15 cellular contexts compared by ENCODE assay signal in genomic region chr6:99605074-99605726, GRCh38. TPM values are rescaled to one million over a fixed set of nuclear protein-coding genes. Genes with fewer than 3 reads are reported as not detected.
DNase-seq lines count a peak whose midpoint lies in the region; ATAC-seq, FAIRE-seq and TF ChIP-seq lines count a peak whose summit lies in the region.
"Had no signal": no experiment of that assay in that cellular context is flagged by ENCODE, and none has a peak within 500 bp of the region (broad histone marks: within the 10 kb centered on the region; RNA-seq: fewer than 3 reads in every experiment).

No MANE protein-coding gene starts in this region.

- peak; percentile 27; the same call in 1 of the 2 replicates for TF ChIP-seq CTCF in HepG2 (CRISPR knock-in tag; IDR thresholded peaks at IDR 0.05)
- peak in 1 of 4 donors; percentile 6 for TF ChIP-seq CTCF in right lobe of liver (IDR thresholded peaks at IDR 0.05)
- TF ChIP-seq CTCF in GM12878 (IDR thresholded peaks at IDR 0.05 in 2 of 3, conservative IDR thresholded peaks at IDR 0.05 in 1 of 3; ENCODE audit: control insufficient read depth in 2 of 3, extremely low read depth in 1 of 3, insufficient read depth in 1 of 3, low read depth in 3 of 3, low read length in 3 of 3): peak in 2 of 3 experiments; percentile 2 to 23; a peak in 1 of 6 replicates
- TF ChIP-seq CTCF in type B pancreatic cell (conservative IDR thresholded peaks at IDR 0.05): peak; percentile 33
- no peak for TF ChIP-seq CTCF in tibial nerve (IDR thresholded peaks at IDR 0.05)

- CTCF ChIA-PET in HepG2 (lab: Yijun Ruan, JAX; ENCODE audit: low intra/inter-chr PET ratio, low total read pairs): no interaction called here
- CTCF ChIA-PET in GM12878 (lab: Yijun Ruan, JAX): interaction anchor here (0.7 to 1.1 kb wide), 3 partner anchors 16 to 39 kb away, joined by 3 read pairs; no protein-coding TSS in a partner anchor

- SMC1A ChIA-PET in GM12878 (lab: Charles Lee; ENCODE audit: uncharacterized antibody, unreplicated experiment): no interaction called here

- in situ Hi-C loops in HepG2 (cut with HindIII; ENCODE audit: extremely low pct_ligation_motif_present, low pct_unique_long_range_greater_than_20kb): no loop called here
- in situ Hi-C loops in GM12878 (cut with MboI): no loop called here

- TF ChIP-seq RAD21 in HepG2 (CRISPR knock-in tag; IDR thresholded peaks at IDR 0.05): no peak
- TF ChIP-seq RAD21 in GM12878 (IDR thresholded peaks at IDR 0.05; ENCODE audit: insufficient read depth, low read depth, low read length): no peak

- no peak for TF ChIP-seq POLR2A in HepG2 (IDR thresholded peaks at IDR 0.05; ENCODE audit: insufficient read depth in 1 of 2, low read depth in 2 of 2, low read length in 2 of 2)
- TF ChIP-seq POLR2A in right lobe of liver (IDR thresholded peaks at IDR 0.05): no peak
- TF ChIP-seq POLR2A in GM12878 (IDR thresholded peaks at IDR 0.05; ENCODE audit: low read depth, low read length): no peak
- no peak for TF ChIP-seq POLR2A in tibial nerve (IDR thresholded peaks at IDR 0.05)

- DNase-seq in HepG2 (ENCODE audit: low spot score) (no peak), right lobe of liver (no peak), GM12878 (ENCODE audit: low read depth, low spot score) (no peak), naive B cell (no peak), type B pancreatic cell (ENCODE audit: extremely low spot score, unreplicated experiment) (no peak), NCI-H146 (lab: John Stamatoyannopoulos, UW) (no peak), tibial nerve (ENCODE audit: low spot score in 2 of 2) (no peak), HCEC 1CT (no peak)
- DNase-seq: activated CD4-positive, alpha-beta memory T cell treated with anti-CD3 and anti-CD28 coated beads, Interleukin-2, amount 10 ng/mL, durations not matched to agents 7 days and 5 days; kidney glomerular epithelial cell; NCI-H1694 had no signal

- H3K4me1 ChIP-seq in HepG2 (ENCODE audit: insufficient read depth, low read length) (peaks cover 21% of the 10 kb centered on the region), right lobe of liver (peaks cover 0 to 22% (median 5%) of the 10 kb centered on the region in 4 donors), GM12878 (ENCODE audit: control insufficient read depth, insufficient read depth, low read length) (peaks cover 6% of the 10 kb centered on the region), tibial nerve (peaks cover 0 to 66% (median 22%) of the 10 kb centered on the region in 4 donors)

- H3K27me3 Mint-ChIP-seq in naive B cell: peaks cover 75 to 90% (median 79%) of the 10 kb centered on the region in 3 donors
- peaks cover 97% of the 10 kb centered on the region for H3K27me3 Mint-ChIP-seq in type B pancreatic cell

- no peak for TF ChIP-seq EP300 in HepG2 (IDR thresholded peaks at IDR 0.05; ENCODE audit: low read depth in 2 of 2, low read length in 2 of 2)
- TF ChIP-seq EP300 in HepG2 (CRISPR knock-in tag; IDR thresholded peaks at IDR 0.05; ENCODE audit: borderline replicate concordance): no peak
- TF ChIP-seq EP300 in GM12878 (IDR thresholded peaks at IDR 0.05; ENCODE audit: borderline replicate concordance in 1 of 2, control insufficient read depth in 1 of 2, low read depth in 2 of 2, low read length in 2 of 2): no peak
- TF ChIP-seq EP300 in tibial nerve (IDR thresholded peaks at IDR 0.05): no peak

- 23% methylated on average over 13 of the region's 20 CpGs for WGBS in HepG2 (ENCODE audit: low lambda C conversion rate)
- 14% methylated on average over 15 of the region's 20 CpGs for whole genome bisulfite sequencing in right lobe of liver (ENCODE audit: insufficient coverage, low coverage, low lambda C conversion rate, missing lambda C conversion rate)
- WGBS in GM12878 (ENCODE audit: insufficient coverage, insufficient replicate concordance, low lambda C conversion rate, missing lambda C conversion rate): 48% methylated on average over 20 of the region's 20 CpGs
- 14 to 15% methylated on average over 18 of the region's 20 CpGs for WGBS in tibial nerve, 2 donors

- H3K4me3 Mint-ChIP-seq in naive B cell (peak overlapping the region in 6 of 8 donors; percentile 30 to 85 (median 78)), type B pancreatic cell (peak overlapping the region; percentile 72)
- H3K4me3 Mint-ChIP-seq: mesothelial cell of epicardium had no signal

- H4K20me1 ChIP-seq in HepG2 (ENCODE audit: insufficient read depth, low read length) (no peaks in the 10 kb centered on the region), GM12878 (ENCODE audit: control insufficient read depth, insufficient read depth) (no peaks in the 10 kb centered on the region; the same call in 1 of the 2 replicates)

- no peak overlapping the region for H3K27ac ChIP-seq in HepG2 (ENCODE audit: extremely low read length, insufficient read depth, low read length)
- no peak overlapping the region for H3K27ac ChIP-seq in right lobe of liver
- no peak overlapping the region for H3K27ac ChIP-seq in GM12878 (ENCODE audit: control insufficient read depth, insufficient read depth)
- H3K27ac ChIP-seq in tibial nerve: no peak overlapping the region
- H3K27ac ChIP-seq: ascending aorta had no signal

- H3K36me3 Mint-ChIP-seq in naive B cell (peaks cover 0 to 9% of the 10 kb centered on the region in 2 donors), type B pancreatic cell (no peaks in the 10 kb centered on the region)
- H3K36me3 Mint-ChIP-seq: mesothelial cell of epicardium had no signal

- H3K4me1 Mint-ChIP-seq in naive B cell (peaks cover 9 to 41% (median 32%) of the 10 kb centered on the region in 3 donors), type B pancreatic cell (ENCODE audit: unreplicated experiment) (peaks cover 5% of the 10 kb centered on the region)

- peak; percentile 20; the same call in 2 of the 3 replicates for ATAC-seq in HepG2
- ATAC-seq in right lobe of liver: no peak
- ATAC-seq in GM12878: no peak
- ATAC-seq in naive B cell (ENCODE audit: low read depth in 2 of 2): no peak
- ATAC-seq: esophagus mucosa had no signal

- no peak overlapping the region for H3K9ac ChIP-seq in HepG2 (ENCODE audit: insufficient read depth, low read depth, low read length)
- H3K9ac ChIP-seq in GM12878 (ENCODE audit: control insufficient read depth, insufficient read depth, low read length): no peak overlapping the region

- H3K9me3 Mint-ChIP-seq in naive B cell (peaks cover 0 to 32% (median 11%) of the 10 kb centered on the region in 7 donors), type B pancreatic cell (no peaks in the 10 kb centered on the region)
- H3K9me3 Mint-ChIP-seq: activated CD4-positive, alpha-beta memory T cell treated with anti-CD3 and anti-CD28 coated beads, Interleukin-2, amount 10 ng/mL, durations not matched to agents 7 days and 5 days; mesothelial cell of epicardium had no signal

- RAD21 ChIA-PET in GM12878 (lab: Charles Lee; ENCODE audit: unreplicated experiment): interaction anchor here (1.1 kb wide), 1 partner anchor 179 kb away, joined by 3 read pairs; no protein-coding TSS in a partner anchor

- H3K27ac Mint-ChIP-seq in naive B cell (peak overlapping the region in 4 of 6 donors; percentile 12 to 92 (median 58)), type B pancreatic cell (no peak overlapping the region)
- H3K27ac Mint-ChIP-seq: activated CD4-positive, alpha-beta memory T cell treated with anti-CD3 and anti-CD28 coated beads, Interleukin-2, amount 10 ng/mL, durations not matched to agents 7 days and 5 days; mesothelial cell of epicardium had no signal

- FAIRE-seq in HepG2 (lab: Jason Lieb, UNC): no peak
- FAIRE-seq in GM12878 (lab: Jason Lieb, UNC): no peak

- H3K27me3 ChIP-seq in HepG2 (ENCODE audit: control insufficient read depth in 1 of 2, insufficient read depth in 2 of 2, low read length in 2 of 2): peaks cover 14 to 84% of the 10 kb centered on the region in 2 experiments; a peak in 4 of 5 replicates
- peaks cover 0 to 69% of the 10 kb centered on the region in 2 donors for H3K27me3 ChIP-seq in right lobe of liver
- H3K27me3 ChIP-seq in GM12878 (replicated peaks in 1 of 2; ENCODE audit: control insufficient read depth in 2 of 2, insufficient read depth in 2 of 2, low read length in 1 of 2): peaks cover 26 to 50% of the 10 kb centered on the region in 2 experiments
- peaks cover 2 to 100% of the 10 kb centered on the region in 2 donors for H3K27me3 ChIP-seq in tibial nerve

- H3K79me2 ChIP-seq in HepG2 (ENCODE audit: insufficient read depth, low read length) (no peaks in the 10 kb centered on the region), GM12878 (ENCODE audit: control insufficient read depth, insufficient read depth, low read length) (no peaks in the 10 kb centered on the region)

- POLR2A ChIA-PET in HepG2 (lab: Yijun Ruan, JAX) (no interaction called here), GM12878 (lab: Charles Lee) (no interaction called here)

- H3K36me3 ChIP-seq in HepG2 (replicated peaks in 1 of 2; ENCODE audit: control insufficient read depth in 1 of 2, insufficient read depth in 2 of 2, low read length in 2 of 2) (no peaks in the 10 kb centered on the region), right lobe of liver (no peaks in the 10 kb centered on the region), GM12878 (ENCODE audit: control insufficient read depth in 2 of 2, insufficient read depth in 2 of 2, low read length in 1 of 2) (no peaks in the 10 kb centered on the region), tibial nerve (no peaks in the 10 kb centered on the region)
- H3K36me3 ChIP-seq: ascending aorta had no signal

- H3K4me2 ChIP-seq in HepG2 (ENCODE audit: low read depth, low read length) (peak overlapping the region; percentile 2; the same call in 1 of the 2 replicates), GM12878 (ENCODE audit: control insufficient read depth, insufficient read depth) (no peak overlapping the region)

- BruUV-seq in HepG2 (replicated peaks; lab: Mats Ljungman, UMichigan): no TSS peak
- no TSS peak for BruUV-seq in GM12878 (replicated peaks; lab: Mats Ljungman, UMichigan)

- H3K4me3 ChIP-seq in HepG2 (replicated peaks in 1 of 3; ENCODE audit: insufficient read depth in 1 of 3, low read depth in 2 of 3, low read length in 3 of 3) (no peak overlapping the region), right lobe of liver (no peak overlapping the region), GM12878 (no peak overlapping the region), tibial nerve (no peak overlapping the region)

- no peaks in the 10 kb centered on the region for H3K9me3 ChIP-seq in HepG2 (ENCODE audit: low read length)
- no peaks in the 10 kb centered on the region for H3K9me3 ChIP-seq in right lobe of liver
- peaks cover 1% of the 10 kb centered on the region; the same call in 2 of the 3 replicates for H3K9me3 ChIP-seq in GM12878 (replicated peaks; ENCODE audit: control insufficient read depth, insufficient read depth, low read length)
- no peaks in the 10 kb centered on the region for H3K9me3 ChIP-seq in tibial nerve
- H3K9me3 ChIP-seq: ascending aorta had no signal

- intact Hi-C loops in HepG2 (cut with micrococcal nuclease; ENCODE audit: unreplicated experiment): no loop called here
- intact Hi-C loops in right lobe of liver (cut with DNase I): no loop called here
- intact Hi-C loops in GM12878 (cut with micrococcal nuclease; ENCODE audit: unreplicated experiment): no loop called here

- no peak overlapping the region for H2AFZ ChIP-seq in HepG2 (ENCODE audit: low read length)
- H2AFZ ChIP-seq in GM12878 (ENCODE audit: control insufficient read depth, low read depth, low read length): no peak overlapping the region

RNA-seq across cellular contexts. Expression of gene PRDM13, which starts 1.4 kb away (rescaled TPM):
- total RNA-seq in HepG2 (2016; rRNA removed; fragmentation: Illumina TruSeq; extraction: Trizol) (not detected in 2 replicates), right lobe of liver (not detected), GM12878 (2014; rRNA removed) (0.11 TPM in 1 of 2 replicates, not detected in the other), GM12878 (2014; rRNA removed; fragmentation: Illumina TruSeq; extraction: Trizol) (0.05 TPM in 1 of 2 replicates, not detected in the other), GM12878 (2021) (0.15 TPM in 1 of 2 replicates, not detected in the other), type B pancreatic cell (ENCODE audit: low replicate concordance) (not detected in 2 replicates), tibial nerve (not detected)
- not detected in 2 replicates for total RNA-seq in HepG2 (2016; cell fraction: cytosol; rRNA removed; fragmentation: Illumina TruSeq; extraction: Trizol; ENCODE audit: low read depth)
- total RNA-seq in HepG2 (2016; cell fraction: insoluble cytoplasmic fraction; rRNA removed; fragmentation: Illumina TruSeq; extraction: Trizol): not detected in 2 replicates
- not detected in 2 replicates for total RNA-seq in HepG2 (2016; cell fraction: membrane; rRNA removed; fragmentation: Illumina TruSeq; extraction: Trizol)
- not detected in 2 replicates for total RNA-seq in HepG2 (2016; cell fraction: nucleus; rRNA removed; fragmentation: Illumina TruSeq; extraction: Trizol)
- polyA plus RNA-seq in HepG2 (2011; rRNA removed) (not detected in 2 replicates), GM12878 (2011; rRNA removed) (not detected in 2 replicates), GM12878 (2014; fragmentation: Illumina TruSeq; extraction: Trizol) (not detected in 2 replicates), GM12878 (2014; fragmentation: Nextera tagmentation; extraction: Ambion mirVana) (under 1 TPM in 1 of 2 experiments, not detected in 1; 0.02 TPM), GM12878 (2014; rRNA removed) (0.03 TPM in 2 replicates), GM12878 (2016; fragmentation: Nextera tagmentation; extraction: Ambion mirVana) (under 1 TPM in 1 of 2 experiments, not detected in 1; 0.04 TPM), naive B cell (ENCODE audit: low read depth in 6 of 6) (not detected)
- not detected in 2 replicates for polyA plus RNA-seq in HepG2 (2011; cell fraction: cytosol; rRNA removed)
- polyA plus RNA-seq in HepG2 (2011; cell fraction: nucleus; rRNA removed): not detected in 2 replicates
- not detected in 2 replicates for polyA plus RNA-seq in HepG2 (2012)
- polyA plus RNA-seq in HepG2 (2016; cell fraction: cytosol; fragmentation: Illumina TruSeq; extraction: Trizol; ENCODE audit: low read depth): not detected in 2 replicates
- not detected in 2 replicates for polyA plus RNA-seq in HepG2 (2016; cell fraction: insoluble cytoplasmic fraction; fragmentation: Illumina TruSeq; extraction: Trizol; ENCODE audit: low read depth)
- not detected in 2 replicates for polyA plus RNA-seq in HepG2 (2016; cell fraction: membrane; fragmentation: Illumina TruSeq; extraction: Trizol; ENCODE audit: low read depth)
- not detected in 2 replicates for polyA plus RNA-seq in HepG2 (2016; cell fraction: nucleus; fragmentation: Illumina TruSeq; extraction: Trizol; ENCODE audit: insufficient read depth, low read depth)
- not detected in 2 replicates for polyA minus RNA-seq in HepG2 (2011; rRNA and poly(A)+ RNA removed; ENCODE audit: low replicate concordance)
- polyA minus RNA-seq in HepG2 (2011; cell fraction: cytosol; rRNA and poly(A)+ RNA removed): not detected in 2 replicates
- not detected in 2 replicates for polyA minus RNA-seq in HepG2 (2011; cell fraction: nucleus; rRNA and poly(A)+ RNA removed)
- not detected in 2 replicates for total RNA-seq in GM12878 (2013; cell fraction: nucleolus; rRNA removed)
- polyA plus RNA-seq in GM12878 (2011; ENCODE audit: low read depth): not detected
- polyA plus RNA-seq in GM12878 (2011; cell fraction: cytosol; rRNA removed): not detected in 2 replicates
- not detected in 2 replicates for polyA plus RNA-seq in GM12878 (2011; cell fraction: nucleus; rRNA removed)
- 0.06 and 0.08 TPM in 2 replicates for polyA plus RNA-seq in GM12878 (2012)
- not detected in 2 replicates for polyA minus RNA-seq in GM12878 (2011; rRNA and poly(A)+ RNA removed)
- polyA minus RNA-seq in GM12878 (2011; cell fraction: cytosol; rRNA and poly(A)+ RNA removed): not detected in 2 replicates
- not detected in 2 replicates for polyA minus RNA-seq in GM12878 (2011; cell fraction: nucleus; rRNA and poly(A)+ RNA removed)
- total RNA-seq: activated CD4-positive, alpha-beta memory T cell treated with anti-CD3 and anti-CD28 coated beads, Interleukin-2, amount 10 ng/mL, durations not matched to agents 7 days and 5 days; ascending aorta; esophagus mucosa; mesothelial cell of epicardium; osteoblast had no signal

RNA-seq across cellular contexts. Expression of gene CCNC, which starts 36.7 kb away (rescaled TPM):
- total RNA-seq in HepG2 (2016; rRNA removed; fragmentation: Illumina TruSeq; extraction: Trizol): 141 and 193 TPM in 2 replicates
- total RNA-seq in HepG2 (2016; cell fraction: cytosol; rRNA removed; fragmentation: Illumina TruSeq; extraction: Trizol; ENCODE audit: low read depth): 24.4 and 26.9 TPM in 2 replicates
- total RNA-seq in HepG2 (2016; cell fraction: insoluble cytoplasmic fraction; rRNA removed; fragmentation: Illumina TruSeq; extraction: Trizol): 140 and 194 TPM in 2 replicates
- 89.1 and 99.1 TPM in 2 replicates for total RNA-seq in HepG2 (2016; cell fraction: membrane; rRNA removed; fragmentation: Illumina TruSeq; extraction: Trizol)
- total RNA-seq in HepG2 (2016; cell fraction: nucleus; rRNA removed; fragmentation: Illumina TruSeq; extraction: Trizol): 88.9 and 101 TPM in 2 replicates
- polyA plus RNA-seq in HepG2 (2011; rRNA removed): 53.4 and 69.6 TPM in 2 replicates
- 22.1 and 38.1 TPM in 2 replicates for polyA plus RNA-seq in HepG2 (2011; cell fraction: cytosol; rRNA removed)
- 17.7 and 42.9 TPM in 2 replicates for polyA plus RNA-seq in HepG2 (2011; cell fraction: nucleus; rRNA removed)
- polyA plus RNA-seq in HepG2 (2012): 56.6 and 63.3 TPM in 2 replicates
- polyA plus RNA-seq in HepG2 (2016; cell fraction: cytosol; fragmentation: Illumina TruSeq; extraction: Trizol; ENCODE audit: low read depth): 20.7 and 21.4 TPM in 2 replicates
- 149 and 172 TPM in 2 replicates for polyA plus RNA-seq in HepG2 (2016; cell fraction: insoluble cytoplasmic fraction; fragmentation: Illumina TruSeq; extraction: Trizol; ENCODE audit: low read depth)
- 63.5 and 64.0 TPM in 2 replicates for polyA plus RNA-seq in HepG2 (2016; cell fraction: membrane; fragmentation: Illumina TruSeq; extraction: Trizol; ENCODE audit: low read depth)
- 118 TPM in 2 replicates for polyA plus RNA-seq in HepG2 (2016; cell fraction: nucleus; fragmentation: Illumina TruSeq; extraction: Trizol; ENCODE audit: insufficient read depth, low read depth)
- 62.2 and 83.8 TPM in 2 replicates for polyA minus RNA-seq in HepG2 (2011; rRNA and poly(A)+ RNA removed; ENCODE audit: low replicate concordance)
- polyA minus RNA-seq in HepG2 (2011; cell fraction: cytosol; rRNA and poly(A)+ RNA removed): 48.7 and 53.6 TPM in 2 replicates
- 59.1 and 72.4 TPM in 2 replicates for polyA minus RNA-seq in HepG2 (2011; cell fraction: nucleus; rRNA and poly(A)+ RNA removed)
- total RNA-seq in right lobe of liver: 10 to 100 TPM; 30.8 to 45.5 (median 36.0) TPM
- total RNA-seq in GM12878 (2013; cell fraction: nucleolus; rRNA removed): 70.9 and 102 TPM in 2 replicates
- 85.1 and 104 TPM in 2 replicates for total RNA-seq in GM12878 (2014; rRNA removed)
- 105 and 111 TPM in 2 replicates for total RNA-seq in GM12878 (2014; rRNA removed; fragmentation: Illumina TruSeq; extraction: Trizol)
- 64.9 and 68.5 TPM in 2 replicates for total RNA-seq in GM12878 (2021)
- 26.4 TPM for polyA plus RNA-seq in GM12878 (2011; ENCODE audit: low read depth)
- polyA plus RNA-seq in GM12878 (2011; rRNA removed): 99.7 and 145 TPM in 2 replicates
- 30.6 and 38.7 TPM in 2 replicates for polyA plus RNA-seq in GM12878 (2011; cell fraction: cytosol; rRNA removed)
- 47.7 and 68.5 TPM in 2 replicates for polyA plus RNA-seq in GM12878 (2011; cell fraction: nucleus; rRNA removed)
- polyA plus RNA-seq in GM12878 (2012): 49.9 and 55.5 TPM in 2 replicates
- 99.1 and 114 TPM in 2 replicates for polyA plus RNA-seq in GM12878 (2014; fragmentation: Illumina TruSeq; extraction: Trizol)
- 100 to 1,000 TPM in 1 of 2 experiments, 10 to 100 TPM in 1; 82.3 to 168 TPM for polyA plus RNA-seq in GM12878 (2014; fragmentation: Nextera tagmentation; extraction: Ambion mirVana)
- polyA plus RNA-seq in GM12878 (2014; rRNA removed): 50.3 and 68.5 TPM in 2 replicates
- polyA plus RNA-seq in GM12878 (2016; fragmentation: Nextera tagmentation; extraction: Ambion mirVana): 100 to 1,000 TPM; 135 to 146 TPM
- polyA minus RNA-seq in GM12878 (2011; rRNA and poly(A)+ RNA removed): 56.4 and 124 TPM in 2 replicates
- polyA minus RNA-seq in GM12878 (2011; cell fraction: cytosol; rRNA and poly(A)+ RNA removed): 25.5 and 32.1 TPM in 2 replicates
- 22.5 and 30.3 TPM in 2 replicates for polyA minus RNA-seq in GM12878 (2011; cell fraction: nucleus; rRNA and poly(A)+ RNA removed)
- polyA plus RNA-seq in naive B cell (ENCODE audit: low read depth in 6 of 6): 10 to 100 TPM; 41.4 to 49.7 (median 44.1) TPM
- 52.0 and 61.2 TPM in 2 replicates for total RNA-seq in type B pancreatic cell (ENCODE audit: low replicate concordance)
- 10 to 100 TPM; 22.7 to 48.3 (median 30.3) TPM for total RNA-seq in tibial nerve

Comparison
In these comparisons a context has a peak if more than half of its experiments do, and no peak if none do; other contexts are left out.
1. CTCF ChIP-seq: peak in HepG2 (single experiment), GM12878 (2 of 3) and type B pancreatic cell (single experiment); none in tibial nerve (0 of 5).
2. Of the 75 proteins assayed by ChIP-seq in both HepG2 and GM12878: peak only in HepG2: none; only in GM12878: none; in both: CTCF; in neither: 74.